Comparison of ENCODE assay signal across 17 cellular contexts in the genomic region with DNA sequence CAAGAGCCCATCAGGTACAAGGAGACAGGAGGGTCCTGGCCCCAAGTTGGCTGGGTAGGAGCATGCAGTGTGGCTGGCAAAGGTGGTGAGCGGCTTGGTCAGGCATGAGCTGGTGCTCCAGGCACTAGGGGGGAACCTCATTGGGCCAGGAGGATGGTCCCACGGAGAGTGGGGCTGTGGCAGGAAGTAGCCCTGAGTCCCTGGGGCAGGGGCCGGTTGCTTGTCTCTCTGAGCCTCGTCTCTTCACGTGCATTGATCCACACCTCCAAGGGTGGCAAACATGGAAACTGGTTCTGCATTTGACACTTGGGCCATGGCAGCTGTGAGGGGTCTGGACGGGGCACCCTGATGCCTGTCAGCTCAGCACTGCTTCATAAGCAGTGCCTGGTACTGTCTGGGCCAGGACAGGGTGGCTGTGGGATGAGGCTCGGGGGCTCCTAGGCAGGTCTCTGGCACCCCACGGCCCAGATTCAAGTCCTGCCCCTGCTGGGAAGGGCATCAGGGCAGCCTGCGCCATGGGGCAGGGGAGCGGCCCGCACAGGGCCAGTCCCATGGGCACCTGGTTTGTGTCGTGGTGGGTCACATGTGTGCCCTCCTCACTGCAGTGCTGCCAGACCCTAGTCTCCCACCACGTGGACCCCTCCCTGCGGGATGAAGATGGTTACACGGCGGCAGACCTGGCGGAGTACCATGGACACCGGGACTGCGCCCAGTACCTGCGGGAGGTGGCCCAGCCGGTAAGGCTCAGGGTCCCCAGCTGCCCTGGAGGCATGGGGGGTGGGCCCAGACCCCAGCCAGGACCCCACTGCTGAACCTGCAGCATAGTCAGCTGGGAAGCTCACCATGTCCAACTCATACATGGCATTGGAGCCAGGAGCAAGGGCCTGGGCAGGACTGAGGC. TPM values are rescaled to one million over a fixed set of nuclear protein-coding genes. Genes with fewer than 3 reads are reported as not detected.
"Had no signal": no experiment of that assay in that cellular context is flagged by ENCODE, and none has a peak within 500 bp of the region (broad histone marks: within the 10 kb centered on the region; RNA-seq: fewer than 3 reads in every experiment).

No MANE protein-coding gene starts in this region.

- DNase-seq: activated CD4-positive, alpha-beta T cell treated with anti-CD3 and anti-CD28 coated beads, Interleukin-2, amount 10 ng/mL, durations not matched to agents 7 days and 5 days; activated naive CD4-positive, alpha-beta T cell treated with anti-CD3 and anti-CD28 coated beads, Interleukin-2, amount 50 U/mL, for 16 hours; hypothalamus; SK-N-SH; stimulated activated CD4-positive, alpha-beta T cell treated with anti-CD3 and anti-CD28 coated beads, Interleukin-15, amount 100 ng/mL, for 24 hours; stimulated activated CD4-positive, alpha-beta T cell treated with anti-CD3 and anti-CD28 coated beads, Interleukin-4, amount 100 ng/mL, for 1 hour; stimulated activated naive B cell treated with anti-CD40 and anti-IgM and Interleukin-4, amounts not matched to agents 10 μg/mL and 1 μg/mL and 100 μg/mL, for 72 hours; substantia nigra; T-cell; T-helper 9 cell had no signal

- H3K4me3 Mint-ChIP-seq: activated CD4-positive, alpha-beta T cell treated with anti-CD3 and anti-CD28 coated beads, Interleukin-2, amount 10 ng/mL, durations not matched to agents 7 days and 5 days; neural crest cell; stimulated activated naive B cell treated with anti-CD40 and anti-IgM and Interleukin-4, amounts not matched to agents 10 μg/mL and 1 μg/mL and 100 μg/mL, for 72 hours; T-cell had no signal

- H3K9ac ChIP-seq: SK-N-SH had no signal

- H3K9me3 ChIP-seq: pancreas had no signal

- ATAC-seq: stimulated activated naive B cell treated with anti-CD40 and anti-IgM and Interleukin-4, amounts not matched to agents 10 μg/mL and 1 μg/mL and 100 μg/mL, for 72 hours; T-cell had no signal

- H3K36me3 ChIP-seq: cardiac muscle cell, esophagus muscularis mucosa, pancreas had no signal

- H3K4me2 ChIP-seq: SK-N-SH had no signal

- H3K27me3 ChIP-seq: pancreas had no signal

- H3K27me3 Mint-ChIP-seq: activated CD4-positive, alpha-beta T cell treated with anti-CD3 and anti-CD28 coated beads, Interleukin-2, amount 10 ng/mL, durations not matched to agents 7 days and 5 days had no signal

- H3K27ac Mint-ChIP-seq: activated CD4-positive, alpha-beta T cell treated with anti-CD3 and anti-CD28 coated beads, Interleukin-2, amount 10 ng/mL, durations not matched to agents 7 days and 5 days; activated T-helper 2 cell treated with anti-CD3 and anti-CD28 coated beads, Interferon-gamma antibody, Interleukin-2, Interleukin-4, amounts not matched to agents 10 μg/mL and 5 μg/mL and 100 μg/mL, durations not matched to agents 14 hours and 24 hours and 36 hours; stimulated activated naive B cell treated with anti-CD40 and anti-IgM and Interleukin-4, amounts not matched to agents 10 μg/mL and 1 μg/mL and 100 μg/mL, for 72 hours; T-cell had no signal

- H3K4me3 ChIP-seq: cardiac muscle cell, esophagus muscularis mucosa, pancreas had no signal

- FAIRE-seq: colon, pancreas had no signal

- H3K27ac ChIP-seq: cardiac muscle cell, esophagus muscularis mucosa, pancreas had no signal

- H3K4me1 Mint-ChIP-seq: activated CD4-positive, alpha-beta T cell treated with anti-CD3 and anti-CD28 coated beads, Interleukin-2, amount 10 ng/mL, durations not matched to agents 7 days and 5 days; neural crest cell; T-cell had no signal

RNA-seq across cellular contexts. Expression of a gene that starts 21.9 kb away (rescaled TPM):
- total RNA-seq: activated CD4-positive, alpha-beta T cell treated with anti-CD3 and anti-CD28 coated beads, Interleukin-2, amount 10 ng/mL, durations not matched to agents 7 days and 5 days; activated T-helper 2 cell treated with anti-CD3 and anti-CD28 coated beads, Interferon-gamma antibody, Interleukin-2, Interleukin-4, amounts not matched to agents 10 μg/mL and 5 μg/mL and 100 μg/mL, durations not matched to agents 14 hours and 24 hours and 36 hours; T-cell had no signal
- polyA plus RNA-seq: SK-N-SH had no signal

RNA-seq across cellular contexts. Expression of a gene that starts 42.2 kb away (rescaled TPM):
- total RNA-seq: activated CD4-positive, alpha-beta T cell treated with anti-CD3 and anti-CD28 coated beads, Interleukin-2, amount 10 ng/mL, durations not matched to agents 7 days and 5 days; lower leg skin; T-cell had no signal
